8 cellular contexts compared by ENCODE assay signal in genomic region chr2:11688222-11689069, GRCh38. TPM values are rescaled to one million over a fixed set of nuclear protein-coding genes. Genes with fewer than 3 reads are reported as not detected.
DNase-seq lines count a peak whose midpoint lies in the region; ATAC-seq lines count a peak whose summit lies in the region.

No MANE protein-coding gene starts in this region.

- peak overlapping the region; percentile 55 for H2AFZ ChIP-seq in ACC112 (ENCODE audit: low read length, unreplicated experiment)

- no peaks in the 10 kb centered on the region for H3K79me2 ChIP-seq in ACC112 (ENCODE audit: control insufficient read depth, insufficient read depth, low read length, unreplicated experiment)

- peak overlapping the region; percentile 72 for H3K27ac Mint-ChIP-seq in activated CD8-positive, alpha-beta T cell treated with anti-CD3 and anti-CD28 coated beads, Interleukin-2, amount 10 ng/mL, durations not matched to agents 7 days and 5 days
- no peak overlapping the region for H3K27ac Mint-ChIP-seq in memory B cell

- H3K36me3 ChIP-seq in ACC112 (ENCODE audit: insufficient read depth, low read length), result no peaks in the 10 kb centered on the region

- CTCF ChIA-PET in activated CD8-positive, alpha-beta T cell treated with anti-CD3 and anti-CD28 coated beads, Interleukin-2, amount 10 ng/mL, durations not matched to agents 7 days and 5 days (lab: Charles Lee), result interaction anchor here (0.6 to 13.7 kb wide), 18 partner anchors 10 to 114 kb away, joined by 3 to 138 read pairs (median 5); no protein-coding TSS in a partner anchor

- no peak overlapping the region for H3K27ac ChIP-seq in ACC112 (ENCODE audit: low read depth, low read length)

- DNase-seq in NCI-H82 treated with DMSO at 0.1 percent for 48 hours (lab: John Stamatoyannopoulos, UW; ENCODE audit: unreplicated experiment), result peak; percentile 41
- peak; percentile 94 for DNase-seq in activated CD8-positive, alpha-beta T cell treated with anti-CD3 and anti-CD28 coated beads, Interleukin-2, amount 10 ng/mL, durations not matched to agents 7 days and 5 days
- DNase-seq in ecto neural progenitor cell (ENCODE audit: low spot score), result peak; percentile 88
- peak; percentile 81 to 84 for DNase-seq in memory B cell (ENCODE audit: low spot score in 2 of 2)
- peak; percentile 56 for DNase-seq in stimulated activated CD8-positive, alpha-beta memory T cell treated with anti-CD3 and anti-CD28 coated beads, Interleukin-12 subunit alpha, Interleukin-12 subunit beta, amount 100 ng/mL, for 4 hours (ENCODE audit: low read depth)

- peaks cover 21% of the 10 kb centered on the region for H3K4me1 Mint-ChIP-seq in activated CD8-positive, alpha-beta T cell treated with anti-CD3 and anti-CD28 coated beads, Interleukin-2, amount 10 ng/mL, durations not matched to agents 7 days and 5 days (ENCODE audit: low read depth)
- H3K4me1 Mint-ChIP-seq in memory B cell, result peaks cover 10% of the 10 kb centered on the region

- H3K4me3 ChIP-seq in ACC112 (ENCODE audit: low read depth, low read length), result peak overlapping the region; percentile 55

- H3K27me3 Mint-ChIP-seq in activated CD8-positive, alpha-beta T cell treated with anti-CD3 and anti-CD28 coated beads, Interleukin-2, amount 10 ng/mL, durations not matched to agents 7 days and 5 days (ENCODE audit: low read depth), result peaks cover 15% of the 10 kb centered on the region
- peaks cover 6% of the 10 kb centered on the region for H3K27me3 Mint-ChIP-seq in memory B cell

- peak overlapping the region; percentile 58 for H3K4me3 Mint-ChIP-seq in activated CD8-positive, alpha-beta T cell treated with anti-CD3 and anti-CD28 coated beads, Interleukin-2, amount 10 ng/mL, durations not matched to agents 7 days and 5 days
- H3K4me3 Mint-ChIP-seq in memory B cell, result peak overlapping the region; percentile 10

- H3K27me3 ChIP-seq in ACC112 (ENCODE audit: insufficient read depth, low read length), result peaks cover 10% of the 10 kb centered on the region

- H3K4me1 ChIP-seq in ACC112 (ENCODE audit: control insufficient read depth, insufficient read depth, low read length, unreplicated experiment), result peaks cover 11% of the 10 kb centered on the region

- POLR2A ChIA-PET in activated CD8-positive, alpha-beta T cell treated with anti-CD3 and anti-CD28 coated beads, Interleukin-2, amount 10 ng/mL, durations not matched to agents 7 days and 5 days (lab: Charles Lee), result no interaction called here

- H3K36me3 Mint-ChIP-seq in activated CD8-positive, alpha-beta T cell treated with anti-CD3 and anti-CD28 coated beads, Interleukin-2, amount 10 ng/mL, durations not matched to agents 7 days and 5 days (ENCODE audit: low read depth), result no peaks in the 10 kb centered on the region
- no peaks in the 10 kb centered on the region for H3K36me3 Mint-ChIP-seq in memory B cell

- no peaks in the 10 kb centered on the region for H3K9me3 Mint-ChIP-seq in activated CD8-positive, alpha-beta T cell treated with anti-CD3 and anti-CD28 coated beads, Interleukin-2, amount 10 ng/mL, durations not matched to agents 7 days and 5 days (ENCODE audit: insufficient read depth)
- no peaks in the 10 kb centered on the region for H3K9me3 Mint-ChIP-seq in memory B cell

- ATAC-seq in GM18519 (IDR thresholded peaks at IDR 0.05; ENCODE audit: low FRiP score, unreplicated experiment) (peak; percentile 72), HG03175 (IDR thresholded peaks at IDR 0.05; ENCODE audit: unreplicated experiment) (peak; percentile 73), memory B cell (ENCODE audit: low read depth) (peak; percentile 92)
- peak; percentile 98 for ATAC-seq in activated CD8-positive, alpha-beta T cell treated with anti-CD3 and anti-CD28 coated beads, Interleukin-2, amount 10 ng/mL, durations not matched to agents 7 days and 5 days

RNA-seq across cellular contexts. Expression of gene NTSR2, which starts 18.5 kb away (rescaled TPM):
- total RNA-seq in activated CD8-positive, alpha-beta T cell treated with anti-CD3 and anti-CD28 coated beads, Interleukin-2, amount 10 ng/mL, durations not matched to agents 7 days and 5 days, result not detected

RNA-seq across cellular contexts. Expression of gene LPIN1, which starts 58.0 kb away (rescaled TPM):
- 10 to 100 TPM; 46.8 to 54.7 TPM for total RNA-seq in activated CD8-positive, alpha-beta T cell treated with anti-CD3 and anti-CD28 coated beads, Interleukin-2, amount 10 ng/mL, durations not matched to agents 7 days and 5 days

Comparison
In these comparisons a context has a peak if more than half of its experiments do, and no peak if none do; other contexts are left out.
1. DNase-seq: peak in every context shown above with its lines; median percentile 94 in activated CD8-positive, alpha-beta T cell treated with anti-CD3 and anti-CD28 coated beads, Interleukin-2, amount 10 ng/mL, durations not matched to agents 7 days and 5 days; 88 in ecto neural progenitor cell; 82 in memory B cell; 56 in stimulated activated CD8-positive, alpha-beta memory T cell treated with anti-CD3 and anti-CD28 coated beads, Interleukin-12 subunit alpha, Interleukin-12 subunit beta, amount 100 ng/mL, for 4 hours; 41 in NCI-H82 treated with DMSO at 0.1 percent for 48 hours.